Comparison of ENCODE assay signal across 8 cellular contexts in genomic region chr1:155017021-155017945, GRCh38.
A peak's percentile ranks its signal among the peaks of the same experiment; 100 is the strongest.
DNase-seq lines count a peak whose midpoint lies in the region; ATAC-seq lines count a peak whose summit lies in the region.

No MANE protein-coding gene starts in this region.

- H3K4me3 Mint-ChIP-seq in central memory CD8-positive, alpha-beta T cell = peak overlapping the region; percentile 56

- no peaks in the 10 kb centered on the region for H3K9me3 Mint-ChIP-seq in central memory CD8-positive, alpha-beta T cell

- ATAC-seq in HG03025 (IDR thresholded peaks at IDR 0.05; ENCODE audit: low FRiP score, unreplicated experiment) = peak; percentile 55
- ATAC-seq in central memory CD8-positive, alpha-beta T cell (replicated peaks; ENCODE audit: extremely low read depth, poor library complexity, severe bottlenecking) = peak; percentile 99

- H3K36me3 Mint-ChIP-seq in central memory CD8-positive, alpha-beta T cell (ENCODE audit: insufficient read depth) = peaks cover 10% of the 10 kb centered on the region

- no peak overlapping the region for H3K27ac Mint-ChIP-seq in central memory CD8-positive, alpha-beta T cell (ENCODE audit: low read depth)

- H3K27me3 Mint-ChIP-seq in central memory CD8-positive, alpha-beta T cell = no peaks in the 10 kb centered on the region

- peaks cover 55% of the 10 kb centered on the region for H3K4me1 Mint-ChIP-seq in central memory CD8-positive, alpha-beta T cell

- DNase-seq in NCI-H1417 (lab: John Stamatoyannopoulos, UW) (peak; percentile 38 to 89 (median 65)), NCI-H1417 treated with DMSO at 0.1 percent for 48 hours (lab: John Stamatoyannopoulos, UW) (no peak), NCI-H2227 (lab: John Stamatoyannopoulos, UW; ENCODE audit: unreplicated experiment) (peak; percentile 94), kidney glomerular epithelial cell (lab: John Stamatoyannopoulos, UW) (peak; percentile 85)
- peak; percentile 86 for DNase-seq in activated CD4-positive, CD25-positive, alpha-beta regulatory T cell treated with anti-CD3 and anti-CD28 coated beads, Interleukin-2, amount 50 U/mL, for 72 hours
- peak; percentile 78 to 84 for DNase-seq in central memory CD8-positive, alpha-beta T cell (ENCODE audit: low spot score in 2 of 2)
- DNase-seq in stimulated activated CD4-positive, alpha-beta T cell treated with anti-CD3 and anti-CD28 coated beads, Interleukin-15, amount 100 ng/mL, for 24 hours = peak; percentile 95
